ENCODE assay signal across 8 cellular contexts in genomic region chr17:5500247-5500803, GRCh38. TPM values are rescaled to one million over a fixed set of nuclear protein-coding genes. Genes with fewer than 3 reads are reported as not detected.
A peak's percentile ranks its signal among the peaks of the same experiment; 100 is the strongest.
DNase-seq lines count a peak whose midpoint lies in the region; ATAC-seq and TF ChIP-seq lines count a peak whose summit lies in the region.

No MANE protein-coding gene starts in this region.

- CTCF ChIA-PET in PC-3 (lab: Charles Lee), result no interaction called here

- H2AFZ ChIP-seq in PC-3 (ENCODE audit: low read length), result peak overlapping the region; percentile 79; the same call in 1 of the 2 replicates

- H3K9me2 ChIP-seq in PC-3 (replicated peaks; ENCODE audit: low read length), result no peaks in the 10 kb centered on the region

- H3K36me3 ChIP-seq in PC-3 (ENCODE audit: low read depth, low read length), result no peaks in the 10 kb centered on the region

- in situ Hi-C loops in G401 (cut with HindIII; ENCODE audit: low sequenced_read_pairs), result no loop called here

- no peaks in the 10 kb centered on the region for H3K79me2 ChIP-seq in PC-3 (ENCODE audit: low read length)

- DNase-seq in G401 (ENCODE audit: low spot score) (peak; percentile 34), PC-3 (no peak), epithelial cell of proximal tubule (ENCODE audit: low read depth) (no peak), omental fat pad (ENCODE audit: low spot score) (no peak), NCI-H1048 (lab: John Stamatoyannopoulos, UW) (no peak)

- H3K27me3 ChIP-seq in PC-3 (ENCODE audit: low read length), result peaks cover 7% of the 10 kb centered on the region

- POLR2A ChIA-PET in PC-3 (lab: Charles Lee; ENCODE audit: unreplicated experiment), result no interaction called here

- H3K4me1 ChIP-seq in PC-3 (ENCODE audit: insufficient read depth, low read length), result no peaks in the 10 kb centered on the region; the same call in 1 of the 2 replicates

- H3K9ac ChIP-seq in PC-3 (ENCODE audit: low read length), result no peak overlapping the region

- H3K9me3 ChIP-seq in PC-3 (ENCODE audit: low read length), result no peaks in the 10 kb centered on the region

- intact Hi-C loops in PC-3 (cut with micrococcal nuclease), result loop anchor here (1.0 kb wide), 1 partner anchor 13 kb away; no protein-coding TSS in a partner anchor

- no peaks in the 10 kb centered on the region for H4K20me1 ChIP-seq in PC-3 (ENCODE audit: low read length)

- no TSS peak for BruUV-seq in PC-3 (replicated peaks; lab: Mats Ljungman, UMichigan)

- H3K27ac ChIP-seq in PC-3 (ENCODE audit: low read length), result no peak overlapping the region

- H3F3A ChIP-seq in PC-3 (ENCODE audit: low read length, unreplicated experiment), result no peaks in the 10 kb centered on the region

- no peak for TF ChIP-seq CTCF in PC-3 (conservative IDR thresholded peaks at IDR 0.05; ENCODE audit: low read depth, low read length)
- TF ChIP-seq CTCF in epithelial cell of proximal tubule (conservative IDR thresholded peaks at IDR 0.05; ENCODE audit: low read depth, low read length), result no peak
- no peak for TF ChIP-seq CTCF in omental fat pad (IDR thresholded peaks at IDR 0.05)

- H3K4me2 ChIP-seq in PC-3 (ENCODE audit: low read length), result peak overlapping the region; percentile 84

- H3K4me3 ChIP-seq in PC-3 (ENCODE audit: low read length) (peak overlapping the region; percentile 66), epithelial cell of proximal tubule (ENCODE audit: low read depth, low read length) (peak overlapping the region; percentile 58)

- ATAC-seq in PC-3, result peak; percentile 15; the same call in 1 of the 2 replicates
- ATAC-seq in omental fat pad (ENCODE audit: low FRiP score), result peak; percentile 4
- no peak for ATAC-seq in GM19328 (IDR thresholded peaks at IDR 0.05; ENCODE audit: unreplicated experiment)
- ATAC-seq in GM18907 (IDR thresholded peaks at IDR 0.05; ENCODE audit: unreplicated experiment), result no peak
- ATAC-seq in HG03108 (IDR thresholded peaks at IDR 0.05; ENCODE audit: unreplicated experiment), result no peak

RNA-seq across cellular contexts. Expression of gene MIS12, which starts 14.0 kb away (rescaled TPM):
- total RNA-seq in G401 (2014; rRNA removed; shearing (Covaris generic)), result 13.4 and 18.4 TPM in 2 replicates
- total RNA-seq in PC-3 (2014; rRNA removed) (9.3 and 10.6 TPM in 2 replicates), epithelial cell of proximal tubule (19.0 and 27.3 TPM in 2 replicates), omental fat pad (10 to 100 TPM; 13.8 to 21.3 (median 15.7) TPM)

RNA-seq across cellular contexts. Expression of gene DERL2, which starts 14.3 kb away (rescaled TPM):
- 21.5 and 22.7 TPM in 2 replicates for total RNA-seq in G401 (2014; rRNA removed; shearing (Covaris generic))
- 18.1 and 38.7 TPM in 2 replicates for total RNA-seq in PC-3 (2014; rRNA removed)
- 21.4 and 65.6 TPM in 2 replicates for total RNA-seq in epithelial cell of proximal tubule
- 10 to 100 TPM; 31.4 to 47.3 (median 42.2) TPM for total RNA-seq in omental fat pad

RNA-seq across cellular contexts. Expression of gene DHX33, which starts 31.5 kb away (rescaled TPM):
- 13.4 and 24.7 TPM in 2 replicates for total RNA-seq in G401 (2014; rRNA removed; shearing (Covaris generic))
- total RNA-seq in PC-3 (2014; rRNA removed) (12.6 and 14.2 TPM in 2 replicates), epithelial cell of proximal tubule (8.9 and 10.9 TPM in 2 replicates), omental fat pad (10 to 100 TPM; 10.2 to 34.1 (median 10.7) TPM)

Comparison
In these comparisons a context has a peak if more than half of its experiments do, and no peak if none do; other contexts are left out.
1. ATAC-seq: peak in PC-3 (single experiment) and omental fat pad (single experiment); none in GM19328 (single experiment), GM18907 (single experiment) and HG03108 (single experiment).